1 cellular context compared by ENCODE assay signal in the genomic region with DNA sequence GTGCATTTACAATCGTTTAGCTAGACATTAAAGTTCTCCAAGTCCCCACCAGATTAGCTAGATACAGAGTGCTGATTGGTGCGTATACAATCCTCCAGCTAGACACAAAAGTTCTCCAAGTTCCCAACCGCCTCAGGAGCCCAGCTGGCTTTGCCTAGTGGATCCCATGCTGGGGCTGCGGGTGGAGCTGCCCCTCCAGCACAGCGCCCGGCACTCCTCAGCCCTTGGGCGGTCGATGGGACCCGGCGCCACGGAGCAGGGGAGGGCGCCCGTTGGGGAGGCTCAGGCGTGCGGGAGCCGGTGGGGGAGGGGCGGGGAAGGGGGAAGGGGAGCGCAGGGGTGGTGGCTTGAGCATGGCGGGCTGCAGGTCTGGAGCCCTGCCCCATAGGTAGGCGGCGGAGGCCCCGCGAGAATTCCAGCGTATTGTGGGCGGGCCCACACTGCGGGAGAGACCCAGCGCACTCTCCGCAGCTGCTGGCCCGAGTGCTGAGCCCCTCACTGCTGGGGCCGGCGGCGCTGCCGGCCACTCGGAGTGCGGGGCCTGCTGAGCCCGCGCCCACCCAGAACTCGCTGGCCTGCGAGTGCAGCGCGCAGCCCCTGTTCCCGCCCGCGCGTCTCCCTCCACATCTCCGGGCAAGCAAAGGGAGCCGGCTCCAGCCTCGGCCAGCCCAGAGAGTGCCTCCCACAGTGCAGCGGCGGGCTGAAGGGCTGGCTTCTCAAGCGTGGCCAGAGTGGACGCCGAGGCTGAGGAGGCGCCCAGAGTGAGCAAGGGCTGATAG.
TF ChIP-seq lines count a peak whose summit lies in the region.

No MANE protein-coding gene starts in this region.

TF ChIP-seq in SK-N-SH treated with all-trans-retinoic acid at 6 μM for 48 hours, 23 proteins besides CTCF, POLR2A, EP300 and RAD21 (continued from another document):
- TF ChIP-seq, protein P1, sequence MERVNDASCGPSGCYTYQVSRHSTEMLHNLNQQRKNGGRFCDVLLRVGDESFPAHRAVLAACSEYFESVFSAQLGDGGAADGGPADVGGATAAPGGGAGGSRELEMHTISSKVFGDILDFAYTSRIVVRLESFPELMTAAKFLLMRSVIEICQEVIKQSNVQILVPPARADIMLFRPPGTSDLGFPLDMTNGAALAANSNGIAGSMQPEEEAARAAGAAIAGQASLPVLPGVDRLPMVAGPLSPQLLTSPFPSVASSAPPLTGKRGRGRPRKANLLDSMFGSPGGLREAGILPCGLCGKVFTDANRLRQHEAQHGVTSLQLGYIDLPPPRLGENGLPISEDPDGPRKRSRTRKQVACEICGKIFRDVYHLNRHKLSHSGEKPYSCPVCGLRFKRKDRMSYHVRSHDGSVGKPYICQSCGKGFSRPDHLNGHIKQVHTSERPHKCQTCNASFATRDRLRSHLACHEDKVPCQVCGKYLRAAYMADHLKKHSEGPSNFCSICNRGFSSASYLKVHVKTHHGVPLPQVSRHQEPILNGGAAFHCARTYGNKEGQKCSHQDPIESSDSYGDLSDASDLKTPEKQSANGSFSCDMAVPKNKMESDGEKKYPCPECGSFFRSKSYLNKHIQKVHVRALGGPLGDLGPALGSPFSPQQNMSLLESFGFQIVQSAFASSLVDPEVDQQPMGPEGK (CRISPR knock-in tag; IDR thresholded peaks at IDR 0.05; ENCODE audit: borderline replicate concordance) = no peak
- TF ChIP-seq ZNF8 (CRISPR knock-in tag; IDR thresholded peaks at IDR 0.05) (no peak), ISL1 (CRISPR knock-in tag; IDR thresholded peaks at IDR 0.05) (no peak), ZFP30 (CRISPR knock-in tag; IDR thresholded peaks at IDR 0.05) (no peak), TCF4 (CRISPR knock-in tag; IDR thresholded peaks at IDR 0.05; ENCODE audit: borderline replicate concordance) (no peak), TOX (CRISPR knock-in tag; IDR thresholded peaks at IDR 0.05; ENCODE audit: borderline replicate concordance) (no peak), ZC3H10 (CRISPR knock-in tag; IDR thresholded peaks at IDR 0.05) (no peak)
- TF ChIP-seq, protein P2, sequence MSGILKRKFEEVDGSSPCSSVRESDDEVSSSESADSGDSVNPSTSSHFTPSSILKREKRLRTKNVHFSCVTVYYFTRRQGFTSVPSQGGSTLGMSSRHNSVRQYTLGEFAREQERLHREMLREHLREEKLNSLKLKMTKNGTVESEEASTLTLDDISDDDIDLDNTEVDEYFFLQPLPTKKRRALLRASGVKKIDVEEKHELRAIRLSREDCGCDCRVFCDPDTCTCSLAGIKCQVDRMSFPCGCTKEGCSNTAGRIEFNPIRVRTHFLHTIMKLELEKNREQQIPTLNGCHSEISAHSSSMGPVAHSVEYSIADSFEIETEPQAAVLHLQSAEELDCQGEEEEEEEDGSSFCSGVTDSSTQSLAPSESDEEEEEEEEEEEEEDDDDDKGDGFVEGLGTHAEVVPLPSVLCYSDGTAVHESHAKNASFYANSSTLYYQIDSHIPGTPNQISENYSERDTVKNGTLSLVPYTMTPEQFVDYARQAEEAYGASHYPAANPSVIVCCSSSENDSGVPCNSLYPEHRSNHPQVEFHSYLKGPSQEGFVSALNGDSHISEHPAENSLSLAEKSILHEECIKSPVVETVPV (CRISPR knock-in tag; IDR thresholded peaks at IDR 0.05) = no peak
